8 cellular contexts compared by ENCODE assay signal in the genomic region with DNA sequence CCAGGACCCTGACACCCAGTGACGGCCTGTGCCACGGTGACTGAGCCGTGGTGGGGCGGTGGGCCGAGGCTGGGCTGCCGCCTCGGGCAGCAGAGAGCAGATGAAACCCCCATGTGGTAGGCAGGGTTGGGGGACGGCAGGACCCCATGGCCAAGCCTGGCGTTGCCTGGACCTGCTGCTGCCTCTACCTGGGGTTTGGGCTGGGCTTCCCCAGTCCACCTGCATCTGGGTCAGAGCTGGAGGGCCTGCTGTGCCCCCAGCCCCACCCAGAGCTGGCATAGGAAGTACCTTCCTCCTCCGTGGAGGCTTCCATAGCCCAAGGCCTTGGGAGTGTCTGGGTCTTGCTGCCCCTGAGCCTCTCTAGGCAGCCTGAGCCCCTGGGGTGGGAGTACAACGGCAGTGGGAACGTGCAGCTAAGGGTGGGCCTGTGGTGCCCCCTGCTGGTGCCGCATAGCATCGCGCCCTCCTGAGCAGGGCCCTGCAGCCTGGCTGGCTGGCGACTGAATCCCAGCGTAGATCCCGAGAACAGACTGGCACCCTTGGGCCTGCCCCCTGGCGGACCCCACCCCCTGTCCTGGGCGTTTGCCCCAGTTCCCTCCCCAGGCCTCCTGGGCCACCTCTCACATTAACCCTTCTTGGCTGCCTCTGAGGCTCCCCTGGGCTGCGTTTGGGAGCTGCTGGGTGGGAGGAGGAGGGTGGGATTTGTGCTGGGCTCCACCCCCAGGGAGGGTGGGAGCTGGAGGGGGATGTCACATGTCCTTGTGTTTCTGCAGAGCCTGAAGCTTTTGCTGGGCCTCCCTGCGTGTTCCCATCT. TPM values are rescaled to one million over a fixed set of nuclear protein-coding genes. Genes with fewer than 3 reads are reported as not detected.
DNase-seq lines count a peak whose midpoint lies in the region; ATAC-seq, FAIRE-seq and TF ChIP-seq lines count a peak whose summit lies in the region.

No MANE protein-coding gene starts in this region.

- H3K9me3 ChIP-seq in lower lobe of right lung: no peaks in the 10 kb centered on the region

- FAIRE-seq in D721Med (lab: Jason Lieb, UNC): no peak

- DNase-seq in D721Med (ENCODE audit: insufficient read length, low spot score) (peak; percentile 91), NCI-H69 (lab: John Stamatoyannopoulos, UW) (peak; percentile 85), dorsolateral prefrontal cortex (peak; percentile 84 to 94 (median 88)), lower lobe of right lung (peak; percentile 89)
- peak; percentile 85 for DNase-seq in activated CD4-positive, alpha-beta memory T cell treated with anti-CD3 and anti-CD28 coated beads for 36 hours
- DNase-seq in stimulated activated CD4-positive, alpha-beta T cell treated with anti-CD3 and anti-CD28 coated beads, TNF-alpha, amount 100 ng/mL, for 1 hour (ENCODE audit: low read depth in 3 of 3, low spot score in 1 of 3): peak; percentile 51 to 76 (median 67)

- POLR2A ChIA-PET in activated CD4-positive, alpha-beta memory T cell treated with anti-CD3 and anti-CD28 coated beads for 36 hours (lab: Charles Lee): interaction anchor here (1.1 kb wide), 1 partner anchor 31 kb away, joined by 3 read pairs; no protein-coding TSS in a partner anchor

- peak; percentile 90 for TF ChIP-seq CTCF in D721Med (IDR thresholded peaks at IDR 0.05; ENCODE audit: insufficient read depth, missing control alignments)
- TF ChIP-seq CTCF in dorsolateral prefrontal cortex (IDR thresholded peaks at IDR 0.05 in 54 of 56, conservative IDR thresholded peaks at IDR 0.05 in 2 of 56; ENCODE audit: low read depth in 1 of 56, partially characterized antibody in 56 of 56): peak; percentile 90 to 100 (median 99)
- TF ChIP-seq CTCF in lower lobe of right lung (IDR thresholded peaks at IDR 0.05): peak; percentile 99

- peaks cover 31% of the 10 kb centered on the region for H3K36me3 ChIP-seq in lower lobe of right lung

- no peaks in the 10 kb centered on the region for H3K36me3 Mint-ChIP-seq in activated CD4-positive, alpha-beta memory T cell treated with anti-CD3 and anti-CD28 coated beads for 36 hours

- intact Hi-C loops in activated CD4-positive, alpha-beta memory T cell treated with anti-CD3 and anti-CD28 coated beads for 36 hours (cut with micrococcal nuclease): loop anchor here (2.0 to 10.0 kb wide), 2 partner anchors 160 to 306 kb away; a partner anchor contains a TSS
- intact Hi-C loops in dorsolateral prefrontal cortex (cut with DNase I): loop anchor here (1.0 to 10.0 kb wide), 4 partner anchors 39 to 496 kb away; a partner anchor contains a TSS
- intact Hi-C loops in lower lobe of right lung (cut with DNase I): no loop called here

- peak overlapping the region in 58 of 59 donors; percentile 21 to 93 (median 82) for H3K27ac ChIP-seq in dorsolateral prefrontal cortex
- H3K27ac ChIP-seq in lower lobe of right lung: no peak overlapping the region

- H3K27ac Mint-ChIP-seq in activated CD4-positive, alpha-beta memory T cell treated with anti-CD3 and anti-CD28 coated beads for 36 hours: no peak overlapping the region

- H3K9me3 Mint-ChIP-seq in activated CD4-positive, alpha-beta memory T cell treated with anti-CD3 and anti-CD28 coated beads for 36 hours: no peaks in the 10 kb centered on the region

- no peaks in the 10 kb centered on the region for H3K27me3 Mint-ChIP-seq in activated CD4-positive, alpha-beta memory T cell treated with anti-CD3 and anti-CD28 coated beads for 36 hours

- CTCF ChIA-PET in activated CD4-positive, alpha-beta memory T cell treated with anti-CD3 and anti-CD28 coated beads for 36 hours (lab: Charles Lee): interaction anchor here (0.7 to 2.9 kb wide), 29 partner anchors 9 to 307 kb away, joined by 3 to 21 read pairs (median 4); a partner anchor contains a TSS

- peak; percentile 53 for ATAC-seq in HG02870 (IDR thresholded peaks at IDR 0.05; ENCODE audit: unreplicated experiment)
- peak; percentile 83 to 91 for ATAC-seq in lower lobe of right lung
- ATAC-seq in GM21367 (IDR thresholded peaks at IDR 0.05; ENCODE audit: unreplicated experiment): no peak

- H3K4me3 Mint-ChIP-seq in activated CD4-positive, alpha-beta memory T cell treated with anti-CD3 and anti-CD28 coated beads for 36 hours: no peak overlapping the region

- H3K4me1 ChIP-seq in lower lobe of right lung: peaks cover 63% of the 10 kb centered on the region

- peak overlapping the region in 55 of 59 donors; percentile 7 to 63 (median 42) for H3K4me3 ChIP-seq in dorsolateral prefrontal cortex
- peak overlapping the region; percentile 37 for H3K4me3 ChIP-seq in lower lobe of right lung

- H3K27me3 ChIP-seq in dorsolateral prefrontal cortex (no peaks in the 10 kb centered on the region), lower lobe of right lung (ENCODE audit: low read depth) (no peaks in the 10 kb centered on the region)

- H3K4me1 Mint-ChIP-seq in activated CD4-positive, alpha-beta memory T cell treated with anti-CD3 and anti-CD28 coated beads for 36 hours (ENCODE audit: low read depth): no peaks in the 10 kb centered on the region

RNA-seq across cellular contexts. Expression of a gene that starts 12.6 kb away (rescaled TPM):
- total RNA-seq in activated CD4-positive, alpha-beta memory T cell treated with anti-CD3 and anti-CD28 coated beads for 36 hours: 100 to 1,000 TPM; 111 to 115 TPM
- total RNA-seq in dorsolateral prefrontal cortex: 100 to 1,000 TPM; 283 to 670 (median 496) TPM
- total RNA-seq in lower lobe of right lung: 313 TPM

RNA-seq across cellular contexts. Expression of a gene that starts 19.0 kb away (rescaled TPM):
- total RNA-seq in activated CD4-positive, alpha-beta memory T cell treated with anti-CD3 and anti-CD28 coated beads for 36 hours: 10 to 100 TPM; 28.3 to 30.5 TPM
- total RNA-seq in dorsolateral prefrontal cortex: 10 to 100 TPM; 26.9 to 73.4 (median 42.9) TPM
- total RNA-seq in lower lobe of right lung: 53.4 TPM

RNA-seq across cellular contexts. Expression of a gene that starts 26.2 kb away (rescaled TPM):
- total RNA-seq in activated CD4-positive, alpha-beta memory T cell treated with anti-CD3 and anti-CD28 coated beads for 36 hours: 10 to 100 TPM; 12.2 to 12.4 TPM
- total RNA-seq in dorsolateral prefrontal cortex (10 to 100 TPM; 27.5 to 97.0 (median 62.6) TPM), lower lobe of right lung (40.2 TPM)

RNA-seq across cellular contexts. Expression of a gene that starts 30.0 kb away (rescaled TPM):
- not detected for total RNA-seq in activated CD4-positive, alpha-beta memory T cell treated with anti-CD3 and anti-CD28 coated beads for 36 hours
- total RNA-seq in dorsolateral prefrontal cortex (1 to 10 TPM in 106 of 120 experiments, under 1 TPM in 13, not detected in 1; 0.48 to 4.0 (median 1.6) TPM), lower lobe of right lung (0.24 TPM)

RNA-seq across cellular contexts. Expression of a gene that starts 30.1 kb away (rescaled TPM):
- total RNA-seq in activated CD4-positive, alpha-beta memory T cell treated with anti-CD3 and anti-CD28 coated beads for 36 hours: not detected
- total RNA-seq in dorsolateral prefrontal cortex (1 to 10 TPM in 12 of 120 experiments, under 1 TPM in 39, not detected in 69; 0.32 to 1.7 (median 0.77) TPM), lower lobe of right lung (1.4 TPM)
